Comparison of ENCODE assay signal across 1 cellular context in the genomic region with DNA sequence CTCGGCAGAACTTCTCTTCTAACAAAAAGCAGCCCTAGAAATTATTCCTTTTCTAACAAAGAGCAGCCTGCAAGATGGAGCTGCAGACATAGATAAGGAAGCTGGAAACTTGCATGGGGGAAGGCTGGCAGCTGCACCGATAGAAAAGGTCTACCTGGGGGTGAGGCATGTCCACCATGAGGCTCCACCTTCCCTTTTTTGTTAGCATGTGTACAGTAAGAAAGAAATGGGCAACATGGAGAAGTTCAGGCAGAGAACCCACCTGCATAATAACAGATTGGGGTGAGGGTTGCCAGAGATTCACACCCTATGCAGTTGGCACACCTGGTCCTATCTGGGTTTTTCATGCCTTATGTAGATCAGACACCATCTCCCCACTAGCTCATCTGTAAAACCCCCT.
TF ChIP-seq lines count a peak whose summit lies in the region.

No MANE protein-coding gene starts in this region.

TF ChIP-seq in K562, 482 proteins besides CTCF, POLR2A, EP300 and RAD21 (continues in another document):
- TF ChIP-seq CTBP1 (IDR thresholded peaks at IDR 0.05; ENCODE audit: borderline replicate concordance) (peak; percentile 32; the same call in 1 of the 2 replicates), TOE1 (IDR thresholded peaks at IDR 0.05; ENCODE audit: borderline replicate concordance) (0 out of 2 replicates have a peak, but pooled peaks have one; percentile 17), TOE1 (CRISPR knock-in tag; IDR thresholded peaks at IDR 0.05; ENCODE audit: borderline replicate concordance, low read depth) (no peak), NR4A1 (CRISPR knock-in tag; IDR thresholded peaks at IDR 0.05) (no peak), NR4A1 (tag; IDR thresholded peaks at IDR 0.05) (0 out of 2 replicates have a peak, but pooled peaks have one; percentile 48), HNRNPL (IDR thresholded peaks at IDR 0.05; ENCODE audit: low read depth, low read length) (0 out of 2 replicates have a peak, but pooled peaks have one; percentile 51), TCF3 (CRISPR knock-in tag; IDR thresholded peaks at IDR 0.05) (peak; percentile 59), ARID1B (IDR thresholded peaks at IDR 0.05) (peak; percentile 60), ERF (CRISPR knock-in tag; IDR thresholded peaks at IDR 0.05) (no peak), HDAC8 (tag; IDR thresholded peaks at IDR 0.05) (no peak), ZNF12 (CRISPR knock-in tag; IDR thresholded peaks at IDR 0.05) (no peak), HDAC2 (IDR thresholded peaks at IDR 0.05) (peak; percentile 32; the same call in 1 of the 2 replicates), NONO (IDR thresholded peaks at IDR 0.05; ENCODE audit: low read depth in 2 of 2, low read length in 1 of 2) (peak in 1 of 2 experiments; percentile 70; a peak in 1 of 4 replicates), POLR2AphosphoS5 (IDR thresholded peaks at IDR 0.05; ENCODE audit: control insufficient read depth, insufficient read depth, low read depth, low read length) (peak; percentile 31; the same call in 1 of the 2 replicates), L3MBTL2 (IDR thresholded peaks at IDR 0.05) (peak; percentile 31; the same call in 1 of the 2 replicates), ZSCAN29 (IDR thresholded peaks at IDR 0.05) (0 out of 2 replicates have a peak, but pooled peaks have one; percentile 18), RFX5 (IDR thresholded peaks at IDR 0.05; ENCODE audit: low read depth, low read length) (no peak), SMARCA4 (IDR thresholded peaks at IDR 0.05) (peak; percentile 51; the same call in 1 of the 2 replicates), MEF2A (IDR thresholded peaks at IDR 0.05; ENCODE audit: control insufficient read depth, low read depth, low read length) (no peak), NCOR1 (IDR thresholded peaks at IDR 0.05) (peak; percentile 44), MECOM (CRISPR knock-in tag; IDR thresholded peaks at IDR 0.05) (peak; percentile 18; the same call in 1 of the 2 replicates), DMBX1 (CRISPR knock-in tag; IDR thresholded peaks at IDR 0.05; ENCODE audit: borderline replicate concordance) (peak; percentile 60; the same call in 1 of the 2 replicates), ZNF778 (CRISPR knock-in tag; IDR thresholded peaks at IDR 0.05) (no peak), SMARCA5 (IDR thresholded peaks at IDR 0.05) (no peak), GATAD2A (IDR thresholded peaks at IDR 0.05) (0 out of 2 replicates have a peak, but pooled peaks have one; percentile 51), SIN3A (IDR thresholded peaks at IDR 0.05; ENCODE audit: borderline replicate concordance in 2 of 2, control insufficient read depth in 1 of 2, low read depth in 2 of 2, low read length in 2 of 2) (0 out of 4 replicates have a peak, but pooled peaks of 1 of the 2 experiments have one; percentile 53)
- TF ChIP-seq, protein P1, sequence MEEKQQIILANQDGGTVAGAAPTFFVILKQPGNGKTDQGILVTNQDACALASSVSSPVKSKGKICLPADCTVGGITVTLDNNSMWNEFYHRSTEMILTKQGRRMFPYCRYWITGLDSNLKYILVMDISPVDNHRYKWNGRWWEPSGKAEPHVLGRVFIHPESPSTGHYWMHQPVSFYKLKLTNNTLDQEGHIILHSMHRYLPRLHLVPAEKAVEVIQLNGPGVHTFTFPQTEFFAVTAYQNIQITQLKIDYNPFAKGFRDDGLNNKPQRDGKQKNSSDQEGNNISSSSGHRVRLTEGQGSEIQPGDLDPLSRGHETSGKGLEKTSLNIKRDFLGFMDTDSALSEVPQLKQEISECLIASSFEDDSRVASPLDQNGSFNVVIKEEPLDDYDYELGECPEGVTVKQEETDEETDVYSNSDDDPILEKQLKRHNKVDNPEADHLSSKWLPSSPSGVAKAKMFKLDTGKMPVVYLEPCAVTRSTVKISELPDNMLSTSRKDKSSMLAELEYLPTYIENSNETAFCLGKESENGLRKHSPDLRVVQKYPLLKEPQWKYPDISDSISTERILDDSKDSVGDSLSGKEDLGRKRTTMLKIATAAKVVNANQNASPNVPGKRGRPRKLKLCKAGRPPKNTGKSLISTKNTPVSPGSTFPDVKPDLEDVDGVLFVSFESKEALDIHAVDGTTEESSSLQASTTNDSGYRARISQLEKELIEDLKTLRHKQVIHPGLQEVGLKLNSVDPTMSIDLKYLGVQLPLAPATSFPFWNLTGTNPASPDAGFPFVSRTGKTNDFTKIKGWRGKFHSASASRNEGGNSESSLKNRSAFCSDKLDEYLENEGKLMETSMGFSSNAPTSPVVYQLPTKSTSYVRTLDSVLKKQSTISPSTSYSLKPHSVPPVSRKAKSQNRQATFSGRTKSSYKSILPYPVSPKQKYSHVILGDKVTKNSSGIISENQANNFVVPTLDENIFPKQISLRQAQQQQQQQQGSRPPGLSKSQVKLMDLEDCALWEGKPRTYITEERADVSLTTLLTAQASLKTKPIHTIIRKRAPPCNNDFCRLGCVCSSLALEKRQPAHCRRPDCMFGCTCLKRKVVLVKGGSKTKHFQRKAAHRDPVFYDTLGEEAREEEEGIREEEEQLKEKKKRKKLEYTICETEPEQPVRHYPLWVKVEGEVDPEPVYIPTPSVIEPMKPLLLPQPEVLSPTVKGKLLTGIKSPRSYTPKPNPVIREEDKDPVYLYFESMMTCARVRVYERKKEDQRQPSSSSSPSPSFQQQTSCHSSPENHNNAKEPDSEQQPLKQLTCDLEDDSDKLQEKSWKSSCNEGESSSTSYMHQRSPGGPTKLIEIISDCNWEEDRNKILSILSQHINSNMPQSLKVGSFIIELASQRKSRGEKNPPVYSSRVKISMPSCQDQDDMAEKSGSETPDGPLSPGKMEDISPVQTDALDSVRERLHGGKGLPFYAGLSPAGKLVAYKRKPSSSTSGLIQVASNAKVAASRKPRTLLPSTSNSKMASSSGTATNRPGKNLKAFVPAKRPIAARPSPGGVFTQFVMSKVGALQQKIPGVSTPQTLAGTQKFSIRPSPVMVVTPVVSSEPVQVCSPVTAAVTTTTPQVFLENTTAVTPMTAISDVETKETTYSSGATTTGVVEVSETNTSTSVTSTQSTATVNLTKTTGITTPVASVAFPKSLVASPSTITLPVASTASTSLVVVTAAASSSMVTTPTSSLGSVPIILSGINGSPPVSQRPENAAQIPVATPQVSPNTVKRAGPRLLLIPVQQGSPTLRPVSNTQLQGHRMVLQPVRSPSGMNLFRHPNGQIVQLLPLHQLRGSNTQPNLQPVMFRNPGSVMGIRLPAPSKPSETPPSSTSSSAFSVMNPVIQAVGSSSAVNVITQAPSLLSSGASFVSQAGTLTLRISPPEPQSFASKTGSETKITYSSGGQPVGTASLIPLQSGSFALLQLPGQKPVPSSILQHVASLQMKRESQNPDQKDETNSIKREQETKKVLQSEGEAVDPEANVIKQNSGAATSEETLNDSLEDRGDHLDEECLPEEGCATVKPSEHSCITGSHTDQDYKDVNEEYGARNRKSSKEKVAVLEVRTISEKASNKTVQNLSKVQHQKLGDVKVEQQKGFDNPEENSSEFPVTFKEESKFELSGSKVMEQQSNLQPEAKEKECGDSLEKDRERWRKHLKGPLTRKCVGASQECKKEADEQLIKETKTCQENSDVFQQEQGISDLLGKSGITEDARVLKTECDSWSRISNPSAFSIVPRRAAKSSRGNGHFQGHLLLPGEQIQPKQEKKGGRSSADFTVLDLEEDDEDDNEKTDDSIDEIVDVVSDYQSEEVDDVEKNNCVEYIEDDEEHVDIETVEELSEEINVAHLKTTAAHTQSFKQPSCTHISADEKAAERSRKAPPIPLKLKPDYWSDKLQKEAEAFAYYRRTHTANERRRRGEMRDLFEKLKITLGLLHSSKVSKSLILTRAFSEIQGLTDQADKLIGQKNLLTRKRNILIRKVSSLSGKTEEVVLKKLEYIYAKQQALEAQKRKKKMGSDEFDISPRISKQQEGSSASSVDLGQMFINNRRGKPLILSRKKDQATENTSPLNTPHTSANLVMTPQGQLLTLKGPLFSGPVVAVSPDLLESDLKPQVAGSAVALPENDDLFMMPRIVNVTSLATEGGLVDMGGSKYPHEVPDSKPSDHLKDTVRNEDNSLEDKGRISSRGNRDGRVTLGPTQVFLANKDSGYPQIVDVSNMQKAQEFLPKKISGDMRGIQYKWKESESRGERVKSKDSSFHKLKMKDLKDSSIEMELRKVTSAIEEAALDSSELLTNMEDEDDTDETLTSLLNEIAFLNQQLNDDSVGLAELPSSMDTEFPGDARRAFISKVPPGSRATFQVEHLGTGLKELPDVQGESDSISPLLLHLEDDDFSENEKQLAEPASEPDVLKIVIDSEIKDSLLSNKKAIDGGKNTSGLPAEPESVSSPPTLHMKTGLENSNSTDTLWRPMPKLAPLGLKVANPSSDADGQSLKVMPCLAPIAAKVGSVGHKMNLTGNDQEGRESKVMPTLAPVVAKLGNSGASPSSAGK (IDR thresholded peaks at IDR 0.05): peak; percentile 24; the same call in 1 of the 2 replicates
- TF ChIP-seq, protein P2, sequence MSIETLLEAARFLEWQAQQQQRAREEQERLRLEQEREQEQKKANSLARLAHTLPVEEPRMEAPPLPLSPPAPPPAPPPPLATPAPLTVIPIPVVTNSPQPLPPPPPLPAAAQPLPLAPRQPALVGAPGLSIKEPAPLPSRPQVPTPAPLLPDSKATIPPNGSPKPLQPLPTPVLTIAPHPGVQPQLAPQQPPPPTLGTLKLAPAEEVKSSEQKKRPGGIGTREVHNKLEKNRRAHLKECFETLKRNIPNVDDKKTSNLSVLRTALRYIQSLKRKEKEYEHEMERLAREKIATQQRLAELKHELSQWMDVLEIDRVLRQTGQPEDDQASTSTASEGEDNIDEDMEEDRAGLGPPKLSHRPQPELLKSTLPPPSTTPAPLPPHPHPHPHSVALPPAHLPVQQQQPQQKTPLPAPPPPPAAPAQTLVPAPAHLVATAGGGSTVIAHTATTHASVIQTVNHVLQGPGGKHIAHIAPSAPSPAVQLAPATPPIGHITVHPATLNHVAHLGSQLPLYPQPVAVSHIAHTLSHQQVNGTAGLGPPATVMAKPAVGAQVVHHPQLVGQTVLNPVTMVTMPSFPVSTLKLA (conservative IDR thresholded peaks at IDR 0.05): 0 out of 4 replicates have a peak, but pooled peaks of 1 of the 2 experiments have one; percentile 23
- TF ChIP-seq, protein P3, sequence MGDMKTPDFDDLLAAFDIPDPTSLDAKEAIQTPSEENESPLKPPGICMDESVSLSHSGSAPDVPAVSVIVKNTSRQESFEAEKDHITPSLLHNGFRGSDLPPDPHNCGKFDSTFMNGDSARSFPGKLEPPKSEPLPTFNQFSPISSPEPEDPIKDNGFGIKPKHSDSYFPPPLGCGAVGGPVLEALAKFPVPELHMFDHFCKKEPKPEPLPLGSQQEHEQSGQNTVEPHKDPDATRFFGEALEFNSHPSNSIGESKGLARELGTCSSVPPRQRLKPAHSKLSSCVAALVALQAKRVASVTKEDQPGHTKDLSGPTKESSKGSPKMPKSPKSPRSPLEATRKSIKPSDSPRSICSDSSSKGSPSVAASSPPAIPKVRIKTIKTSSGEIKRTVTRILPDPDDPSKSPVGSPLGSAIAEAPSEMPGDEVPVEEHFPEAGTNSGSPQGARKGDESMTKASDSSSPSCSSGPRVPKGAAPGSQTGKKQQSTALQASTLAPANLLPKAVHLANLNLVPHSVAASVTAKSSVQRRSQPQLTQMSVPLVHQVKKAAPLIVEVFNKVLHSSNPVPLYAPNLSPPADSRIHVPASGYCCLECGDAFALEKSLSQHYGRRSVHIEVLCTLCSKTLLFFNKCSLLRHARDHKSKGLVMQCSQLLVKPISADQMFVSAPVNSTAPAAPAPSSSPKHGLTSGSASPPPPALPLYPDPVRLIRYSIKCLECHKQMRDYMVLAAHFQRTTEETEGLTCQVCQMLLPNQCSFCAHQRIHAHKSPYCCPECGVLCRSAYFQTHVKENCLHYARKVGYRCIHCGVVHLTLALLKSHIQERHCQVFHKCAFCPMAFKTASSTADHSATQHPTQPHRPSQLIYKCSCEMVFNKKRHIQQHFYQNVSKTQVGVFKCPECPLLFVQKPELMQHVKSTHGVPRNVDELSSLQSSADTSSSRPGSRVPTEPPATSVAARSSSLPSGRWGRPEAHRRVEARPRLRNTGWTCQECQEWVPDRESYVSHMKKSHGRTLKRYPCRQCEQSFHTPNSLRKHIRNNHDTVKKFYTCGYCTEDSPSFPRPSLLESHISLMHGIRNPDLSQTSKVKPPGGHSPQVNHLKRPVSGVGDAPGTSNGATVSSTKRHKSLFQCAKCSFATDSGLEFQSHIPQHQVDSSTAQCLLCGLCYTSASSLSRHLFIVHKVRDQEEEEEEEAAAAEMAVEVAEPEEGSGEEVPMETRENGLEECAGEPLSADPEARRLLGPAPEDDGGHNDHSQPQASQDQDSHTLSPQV (IDR thresholded peaks at IDR 0.05): peak; percentile 81
- TF ChIP-seq, protein P4, sequence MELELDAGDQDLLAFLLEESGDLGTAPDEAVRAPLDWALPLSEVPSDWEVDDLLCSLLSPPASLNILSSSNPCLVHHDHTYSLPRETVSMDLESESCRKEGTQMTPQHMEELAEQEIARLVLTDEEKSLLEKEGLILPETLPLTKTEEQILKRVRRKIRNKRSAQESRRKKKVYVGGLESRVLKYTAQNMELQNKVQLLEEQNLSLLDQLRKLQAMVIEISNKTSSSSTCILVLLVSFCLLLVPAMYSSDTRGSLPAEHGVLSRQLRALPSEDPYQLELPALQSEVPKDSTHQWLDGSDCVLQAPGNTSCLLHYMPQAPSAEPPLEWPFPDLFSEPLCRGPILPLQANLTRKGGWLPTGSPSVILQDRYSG (tag; conservative IDR thresholded peaks at IDR 0.05; ENCODE audit: low read depth): peak; percentile 38; the same call in 1 of the 2 replicates
- TF ChIP-seq, protein P5, sequence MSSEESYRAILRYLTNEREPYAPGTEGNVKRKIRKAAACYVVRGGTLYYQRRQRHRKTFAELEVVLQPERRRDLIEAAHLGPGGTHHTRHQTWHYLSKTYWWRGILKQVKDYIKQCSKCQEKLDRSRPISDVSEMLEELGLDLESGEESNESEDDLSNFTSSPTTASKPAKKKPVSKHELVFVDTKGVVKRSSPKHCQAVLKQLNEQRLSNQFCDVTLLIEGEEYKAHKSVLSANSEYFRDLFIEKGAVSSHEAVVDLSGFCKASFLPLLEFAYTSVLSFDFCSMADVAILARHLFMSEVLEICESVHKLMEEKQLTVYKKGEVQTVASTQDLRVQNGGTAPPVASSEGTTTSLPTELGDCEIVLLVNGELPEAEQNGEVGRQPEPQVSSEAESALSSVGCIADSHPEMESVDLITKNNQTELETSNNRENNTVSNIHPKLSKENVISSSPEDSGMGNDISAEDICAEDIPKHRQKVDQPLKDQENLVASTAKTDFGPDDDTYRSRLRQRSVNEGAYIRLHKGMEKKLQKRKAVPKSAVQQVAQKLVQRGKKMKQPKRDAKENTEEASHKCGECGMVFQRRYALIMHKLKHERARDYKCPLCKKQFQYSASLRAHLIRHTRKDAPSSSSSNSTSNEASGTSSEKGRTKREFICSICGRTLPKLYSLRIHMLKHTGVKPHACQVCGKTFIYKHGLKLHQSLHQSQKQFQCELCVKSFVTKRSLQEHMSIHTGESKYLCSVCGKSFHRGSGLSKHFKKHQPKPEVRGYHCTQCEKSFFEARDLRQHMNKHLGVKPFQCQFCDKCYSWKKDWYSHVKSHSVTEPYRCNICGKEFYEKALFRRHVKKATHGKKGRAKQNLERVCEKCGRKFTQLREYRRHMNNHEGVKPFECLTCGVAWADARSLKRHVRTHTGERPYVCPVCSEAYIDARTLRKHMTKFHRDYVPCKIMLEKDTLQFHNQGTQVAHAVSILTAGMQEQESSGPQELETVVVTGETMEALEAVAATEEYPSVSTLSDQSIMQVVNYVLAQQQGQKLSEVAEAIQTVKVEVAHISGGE (CRISPR knock-in tag; IDR thresholded peaks at IDR 0.05): 0 out of 6 replicates have a peak, but pooled peaks of 1 of the 3 experiments have one; percentile 44
- TF ChIP-seq, protein P6, sequence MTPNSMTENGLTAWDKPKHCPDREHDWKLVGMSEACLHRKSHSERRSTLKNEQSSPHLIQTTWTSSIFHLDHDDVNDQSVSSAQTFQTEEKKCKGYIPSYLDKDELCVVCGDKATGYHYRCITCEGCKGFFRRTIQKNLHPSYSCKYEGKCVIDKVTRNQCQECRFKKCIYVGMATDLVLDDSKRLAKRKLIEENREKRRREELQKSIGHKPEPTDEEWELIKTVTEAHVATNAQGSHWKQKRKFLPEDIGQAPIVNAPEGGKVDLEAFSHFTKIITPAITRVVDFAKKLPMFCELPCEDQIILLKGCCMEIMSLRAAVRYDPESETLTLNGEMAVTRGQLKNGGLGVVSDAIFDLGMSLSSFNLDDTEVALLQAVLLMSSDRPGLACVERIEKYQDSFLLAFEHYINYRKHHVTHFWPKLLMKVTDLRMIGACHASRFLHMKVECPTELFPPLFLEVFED (CRISPR knock-in tag; conservative IDR thresholded peaks at IDR 0.05): no peak
